Comparison of ENCODE assay signal across 14 cellular contexts in genomic region chr2:231321021-231321420, GRCh38.
DNase-seq lines count a peak whose midpoint lies in the region; ATAC-seq and TF ChIP-seq lines count a peak whose summit lies in the region.
"Had no signal": no experiment of that assay in that cellular context is flagged by ENCODE, and none has a peak within 500 bp of the region (broad histone marks: within the 10 kb centered on the region; RNA-seq: fewer than 3 reads in every experiment).

No MANE protein-coding gene starts in this region.

- H3K4me1 ChIP-seq in stomach, result peaks cover 0 to 3% (median 0%) of the 10 kb centered on the region in 4 donors

- peaks cover 13% of the 10 kb centered on the region for H3K36me3 Mint-ChIP-seq in dendritic cell treated with granulocyte-macrophage colony-stimulating factor and Interleukin-4, amounts not matched to agents 40 ng/mL and 50 ng/mL, for 4 days (ENCODE audit: low read depth)
- H3K36me3 Mint-ChIP-seq in glutamatergic neuron (ENCODE audit: unreplicated experiment), result peaks cover 26% of the 10 kb centered on the region

- no peaks in the 10 kb centered on the region for H3K27me3 ChIP-seq in stomach
- H3K27me3 ChIP-seq: BLaER1 had no signal

- peaks cover 0 to 38% (median 0%) of the 10 kb centered on the region in 4 donors for H3K36me3 ChIP-seq in stomach
- H3K36me3 ChIP-seq: BLaER1 had no signal

- TF ChIP-seq EP300 in stomach (IDR thresholded peaks at IDR 0.05), result no peak

- H3K4me3 ChIP-seq in NB4 (ENCODE audit: low read depth, low read length) (no peak overlapping the region), stomach (no peak overlapping the region)
- H3K4me3 ChIP-seq: BLaER1 had no signal

- H3K27me3 Mint-ChIP-seq in dendritic cell treated with granulocyte-macrophage colony-stimulating factor and Interleukin-4, amounts not matched to agents 40 ng/mL and 50 ng/mL, for 4 days, result peaks cover 6% of the 10 kb centered on the region
- H3K27me3 Mint-ChIP-seq in glutamatergic neuron (ENCODE audit: unreplicated experiment), result peaks cover 2% of the 10 kb centered on the region

- whole genome bisulfite sequencing in stomach, 5 donors, result 64 to 75% (median 66%) methylated on average over 7 of the region's 7 CpGs

- H3K27ac Mint-ChIP-seq in dendritic cell treated with granulocyte-macrophage colony-stimulating factor and Interleukin-4, amounts not matched to agents 40 ng/mL and 50 ng/mL, for 4 days, result peak overlapping the region; percentile 92
- no peak overlapping the region for H3K27ac Mint-ChIP-seq in glutamatergic neuron (ENCODE audit: unreplicated experiment)

- POLR2A ChIA-PET in GM10248 (lab: Yijun Ruan, JAX), result no interaction called here

- intact Hi-C loops in dendritic cell treated with granulocyte-macrophage colony-stimulating factor and Interleukin-4, amounts not matched to agents 40 ng/mL and 50 ng/mL, for 4 days (cut with micrococcal nuclease), result loop anchor here (5.0 kb wide), 1 partner anchor 41 kb away; no protein-coding TSS in a partner anchor
- intact Hi-C loops in stomach (cut with DNase I; ENCODE audit: low total_unique reads), result no loop called here

- CTCF ChIA-PET in GM10248 (lab: Yijun Ruan, JAX), result interaction anchor here (1.0 to 1.9 kb wide), 4 partner anchors 23 to 131 kb away, joined by 3 to 6 read pairs (median 3); no protein-coding TSS in a partner anchor

- no peak for ATAC-seq in HG03521 (IDR thresholded peaks at IDR 0.05; ENCODE audit: unreplicated experiment)

- no peak for TF ChIP-seq POLR2A in NB4 (IDR thresholded peaks at IDR 0.05; ENCODE audit: extremely low read depth, insufficient read length)
- TF ChIP-seq POLR2A in stomach (IDR thresholded peaks at IDR 0.05), result no peak

- TF ChIP-seq CTCF in NB4 (IDR thresholded peaks at IDR 0.05; ENCODE audit: low read depth, low read length), result no peak
- TF ChIP-seq CTCF in stomach (IDR thresholded peaks at IDR 0.05), result no peak
- no peak for TF ChIP-seq CTCF in glutamatergic neuron (IDR thresholded peaks at IDR 0.05; ENCODE audit: partially characterized antibody, unreplicated experiment)
- TF ChIP-seq CTCF in GM10248 (IDR thresholded peaks at IDR 0.05; ENCODE audit: control extremely low read depth, extremely low read depth, low read depth, missing control alignments), result no peak

- no peaks in the 10 kb centered on the region for H3K9me3 ChIP-seq in stomach

- peaks cover 11% of the 10 kb centered on the region for H3K9me3 Mint-ChIP-seq in dendritic cell treated with granulocyte-macrophage colony-stimulating factor and Interleukin-4, amounts not matched to agents 40 ng/mL and 50 ng/mL, for 4 days
- peaks cover 11% of the 10 kb centered on the region for H3K9me3 Mint-ChIP-seq in glutamatergic neuron (ENCODE audit: unreplicated experiment)

- peaks cover 61% of the 10 kb centered on the region for H3K4me1 Mint-ChIP-seq in dendritic cell treated with granulocyte-macrophage colony-stimulating factor and Interleukin-4, amounts not matched to agents 40 ng/mL and 50 ng/mL, for 4 days (ENCODE audit: low read depth)
- H3K4me1 Mint-ChIP-seq in glutamatergic neuron (ENCODE audit: low read depth, unreplicated experiment), result no peaks in the 10 kb centered on the region
- H3K4me1 Mint-ChIP-seq: central memory CD8-positive, alpha-beta T cell had no signal

- peak overlapping the region; percentile 30 for H3K4me3 Mint-ChIP-seq in dendritic cell treated with granulocyte-macrophage colony-stimulating factor and Interleukin-4, amounts not matched to agents 40 ng/mL and 50 ng/mL, for 4 days
- no peak overlapping the region for H3K4me3 Mint-ChIP-seq in glutamatergic neuron (ENCODE audit: unreplicated experiment)
- H3K4me3 Mint-ChIP-seq: central memory CD8-positive, alpha-beta T cell had no signal

- DNase-seq in NB4 (ENCODE audit: low read depth) (peak; percentile 55), medulla oblongata (ENCODE audit: extremely low spot score) (peak; percentile 69), stomach (peak; percentile 25), glutamatergic neuron (no peak), GM10248 (ENCODE audit: extremely low spot score) (no peak)
- DNase-seq: activated CD4-positive, alpha-beta T cell treated with anti-CD3 and anti-CD28 coated beads for 48 hours; activated T-cell treated with anti-CD3 and anti-CD28 coated beads for 4 hours; NCI-H2171 treated with DMSO at 0.1 percent for 48 hours; stimulated activated CD8-positive, alpha-beta memory T cell treated with anti-CD3 and anti-CD28 coated beads, Interleukin-4, amount 100 ng/mL, for 48 hours; T-helper 2 cell had no signal

- peak overlapping the region in 2 of 5 donors; percentile 3 to 11 for H3K27ac ChIP-seq in stomach
- H3K27ac ChIP-seq: BLaER1 had no signal

Comparison
In these comparisons a context has a peak if more than half of its experiments do, and no peak if none do; other contexts are left out.
1. DNase-seq: peak in NB4 (single experiment), medulla oblongata (single experiment) and stomach (single experiment); none in glutamatergic neuron (single experiment) and GM10248 (single experiment).